ENCODE assay signal across 10 cellular contexts in genomic region chr1:116806245-116806644, GRCh38. TPM values are rescaled to one million over a fixed set of nuclear protein-coding genes. Genes with fewer than 3 reads are reported as not detected.
A peak's percentile ranks its signal among the peaks of the same experiment; 100 is the strongest.
DNase-seq lines count a peak whose midpoint lies in the region; ATAC-seq lines count a peak whose summit lies in the region.
"Had no signal": no experiment of that assay in that cellular context is flagged by ENCODE, and none has a peak within 500 bp of the region (broad histone marks: within the 10 kb centered on the region; RNA-seq: fewer than 3 reads in every experiment).

No MANE protein-coding gene starts in this region.

- H3K4me1 Mint-ChIP-seq in CD8-positive, alpha-beta memory T cell = peaks cover 82 to 97% (median 95%) of the 10 kb centered on the region in 3 donors
- peaks cover 85% of the 10 kb centered on the region for H3K4me1 Mint-ChIP-seq in activated CD8-positive, alpha-beta memory T cell treated with anti-CD3 and anti-CD28 coated beads, Interleukin-2, amount 10 ng/mL, durations not matched to agents 7 days and 5 days
- H3K4me1 Mint-ChIP-seq in natural killer cell treated with Interleukin-12 subunit alpha and Interleukin-12 subunit beta and Interleukin-15 and Interleukin-18, amount 100 ng/mL, for 72 hours (ENCODE audit: low read depth in 2 of 2) = peaks cover 66 to 81% of the 10 kb centered on the region in 2 donors

- H3K4me1 ChIP-seq in CD8-positive, alpha-beta memory T cell (ENCODE audit: insufficient read depth, low read length) = peaks cover 66% of the 10 kb centered on the region
- H3K4me1 ChIP-seq in HAP-1 = no peaks in the 10 kb centered on the region
- H3K4me1 ChIP-seq: psoas muscle had no signal

- POLR2A ChIA-PET in CD8-positive, alpha-beta memory T cell (lab: Charles Lee) = interaction anchor here (0.8 to 11.9 kb wide), 4 partner anchors 10 to 52 kb away, joined by 3 to 233 read pairs (median 10); partner anchors contain the start of gene CD2

- H3K27ac Mint-ChIP-seq in CD8-positive, alpha-beta memory T cell = peak overlapping the region; percentile 94 to 99 (median 96)
- peak overlapping the region; percentile 97 for H3K27ac Mint-ChIP-seq in activated CD8-positive, alpha-beta memory T cell treated with anti-CD3 and anti-CD28 coated beads, Interleukin-2, amount 10 ng/mL, durations not matched to agents 7 days and 5 days
- peak overlapping the region; percentile 98 to 100 for H3K27ac Mint-ChIP-seq in natural killer cell treated with Interleukin-12 subunit alpha and Interleukin-12 subunit beta and Interleukin-15 and Interleukin-18, amount 100 ng/mL, for 72 hours

- H3K36me3 ChIP-seq in CD8-positive, alpha-beta memory T cell (ENCODE audit: insufficient read depth, low read length) = no peaks in the 10 kb centered on the region
- no peaks in the 10 kb centered on the region for H3K36me3 ChIP-seq in HAP-1 (replicated peaks)

- DNase-seq in CD8-positive, alpha-beta memory T cell = peak in 4 of 5 donors; percentile 28 to 85 (median 54)
- peak; percentile 81 for DNase-seq in activated CD8-positive, alpha-beta memory T cell treated with anti-CD3 and anti-CD28 coated beads, Interleukin-2, amount 10 ng/mL, durations not matched to agents 7 days and 5 days
- no peak for DNase-seq in natural killer cell treated with Interleukin-12 subunit alpha and Interleukin-12 subunit beta and Interleukin-15 and Interleukin-18, amount 100 ng/mL, for 72 hours (ENCODE audit: low spot score)
- DNase-seq in inferior parietal cortex (ENCODE audit: extremely low spot score) = no peak
- DNase-seq in C1 segment of cervical spinal cord (lab: John Stamatoyannopoulos, UW) = no peak
- no peak for DNase-seq in HAP-1 (ENCODE audit: low spot score in 2 of 2)
- no peak for DNase-seq in NCI-H1105 (lab: John Stamatoyannopoulos, UW)
- DNase-seq: AML-193, psoas muscle had no signal

- peak; percentile 49 for ATAC-seq in HG03025 (IDR thresholded peaks at IDR 0.05; ENCODE audit: low FRiP score, unreplicated experiment)
- ATAC-seq in activated CD8-positive, alpha-beta memory T cell treated with anti-CD3 and anti-CD28 coated beads, Interleukin-2, amount 10 ng/mL, durations not matched to agents 7 days and 5 days = peak; percentile 34
- peak; percentile 44 to 59 for ATAC-seq in natural killer cell treated with Interleukin-12 subunit alpha and Interleukin-12 subunit beta and Interleukin-15 and Interleukin-18, amount 100 ng/mL, for 72 hours

- peaks cover 0 to 6% (median 0%) of the 10 kb centered on the region in 5 donors for H3K9me3 Mint-ChIP-seq in CD8-positive, alpha-beta memory T cell
- H3K9me3 Mint-ChIP-seq in activated CD8-positive, alpha-beta memory T cell treated with anti-CD3 and anti-CD28 coated beads, Interleukin-2, amount 10 ng/mL, durations not matched to agents 7 days and 5 days (ENCODE audit: low read depth) = no peaks in the 10 kb centered on the region
- H3K9me3 Mint-ChIP-seq in natural killer cell treated with Interleukin-12 subunit alpha and Interleukin-12 subunit beta and Interleukin-15 and Interleukin-18, amount 100 ng/mL, for 72 hours = peaks cover 4% of the 10 kb centered on the region

- H3K4me3 ChIP-seq in CD8-positive, alpha-beta memory T cell (ENCODE audit: low read length) = peak overlapping the region; percentile 46
- no peak overlapping the region for H3K4me3 ChIP-seq in HAP-1
- H3K4me3 ChIP-seq: psoas muscle had no signal

- H3K27me3 ChIP-seq in CD8-positive, alpha-beta memory T cell (ENCODE audit: insufficient read depth, low read length, poor library complexity, severe bottlenecking) = no peaks in the 10 kb centered on the region
- H3K27me3 ChIP-seq in HAP-1 (ENCODE audit: low read depth) = no peaks in the 10 kb centered on the region

- no peaks in the 10 kb centered on the region for H3K27me3 Mint-ChIP-seq in CD8-positive, alpha-beta memory T cell
- H3K27me3 Mint-ChIP-seq in activated CD8-positive, alpha-beta memory T cell treated with anti-CD3 and anti-CD28 coated beads, Interleukin-2, amount 10 ng/mL, durations not matched to agents 7 days and 5 days = no peaks in the 10 kb centered on the region
- no peaks in the 10 kb centered on the region for H3K27me3 Mint-ChIP-seq in natural killer cell treated with Interleukin-12 subunit alpha and Interleukin-12 subunit beta and Interleukin-15 and Interleukin-18, amount 100 ng/mL, for 72 hours

- H3K9me3 ChIP-seq in CD8-positive, alpha-beta memory T cell (ENCODE audit: low read length) = no peaks in the 10 kb centered on the region
- no peaks in the 10 kb centered on the region for H3K9me3 ChIP-seq in HAP-1
- H3K9me3 ChIP-seq: psoas muscle had no signal

- H3K27ac ChIP-seq in CD8-positive, alpha-beta memory T cell (ENCODE audit: low read depth, low read length) = peak overlapping the region; percentile 48
- H3K27ac ChIP-seq: psoas muscle had no signal

- peaks cover 0 to 11% (median 4%) of the 10 kb centered on the region in 3 donors for H3K36me3 Mint-ChIP-seq in CD8-positive, alpha-beta memory T cell
- H3K36me3 Mint-ChIP-seq in activated CD8-positive, alpha-beta memory T cell treated with anti-CD3 and anti-CD28 coated beads, Interleukin-2, amount 10 ng/mL, durations not matched to agents 7 days and 5 days = peaks cover 15% of the 10 kb centered on the region
- H3K36me3 Mint-ChIP-seq in natural killer cell treated with Interleukin-12 subunit alpha and Interleukin-12 subunit beta and Interleukin-15 and Interleukin-18, amount 100 ng/mL, for 72 hours = peaks cover 12% of the 10 kb centered on the region

- H3K4me3 Mint-ChIP-seq in CD8-positive, alpha-beta memory T cell = peak overlapping the region; percentile 82 to 92 (median 85)
- peak overlapping the region; percentile 80 for H3K4me3 Mint-ChIP-seq in activated CD8-positive, alpha-beta memory T cell treated with anti-CD3 and anti-CD28 coated beads, Interleukin-2, amount 10 ng/mL, durations not matched to agents 7 days and 5 days
- H3K4me3 Mint-ChIP-seq in natural killer cell treated with Interleukin-12 subunit alpha and Interleukin-12 subunit beta and Interleukin-15 and Interleukin-18, amount 100 ng/mL, for 72 hours = peak overlapping the region; percentile 82

- in situ Hi-C loops in HAP-1 (cut with MboI; ENCODE audit: low sequenced_read_pairs) = no loop called here

- CTCF ChIA-PET in CD8-positive, alpha-beta memory T cell (lab: Charles Lee) = interaction anchor here (0.7 to 6.0 kb wide), 6 partner anchors 10 to 68 kb away, joined by 3 to 41 read pairs (median 9); no protein-coding TSS in a partner anchor
- CTCF ChIA-PET in activated CD8-positive, alpha-beta memory T cell treated with anti-CD3 and anti-CD28 coated beads, Interleukin-2, amount 10 ng/mL, durations not matched to agents 7 days and 5 days (lab: Charles Lee) = interaction anchor here (0.9 to 11.8 kb wide), 8 partner anchors 8 to 68 kb away, joined by 3 to 224 read pairs (median 14); partner anchors contain the start of gene CD2

RNA-seq across cellular contexts. Expression of gene CD2, which starts 52.0 kb away (rescaled TPM):
- 100 to 1,000 TPM; 353 to 364 TPM for total RNA-seq in CD8-positive, alpha-beta memory T cell
- polyA plus RNA-seq in CD8-positive, alpha-beta memory T cell = 440 TPM
- 100 to 1,000 TPM; 278 to 444 TPM for total RNA-seq in activated CD8-positive, alpha-beta memory T cell treated with anti-CD3 and anti-CD28 coated beads, Interleukin-2, amount 10 ng/mL, durations not matched to agents 7 days and 5 days
- total RNA-seq in natural killer cell treated with Interleukin-12 subunit alpha and Interleukin-12 subunit beta and Interleukin-15 and Interleukin-18, amount 100 ng/mL, for 72 hours = 100 to 1,000 TPM in 1 of 2 donors, 10 to 100 TPM in 1; 71.4 to 140 TPM

Comparison
In these comparisons a context has a peak if more than half of its experiments do, and no peak if none do; other contexts are left out.
1. DNase-seq: peak in CD8-positive, alpha-beta memory T cell (4 of 5) and activated CD8-positive, alpha-beta memory T cell treated with anti-CD3 and anti-CD28 coated beads, Interleukin-2, amount 10 ng/mL, durations not matched to agents 7 days and 5 days (single experiment); none in natural killer cell treated with Interleukin-12 subunit alpha and Interleukin-12 subunit beta and Interleukin-15 and Interleukin-18, amount 100 ng/mL, for 72 hours (single experiment), inferior parietal cortex (single experiment), C1 segment of cervical spinal cord (0 of 14), HAP-1 (0 of 2) and NCI-H1105 (single experiment).
2. Peak in every context shown above with its lines, with median percentiles within 50 percentile points of each other: H3K27ac Mint-ChIP-seq, H3K4me3 Mint-ChIP-seq and ATAC-seq.